8 cellular contexts compared by ENCODE assay signal in the genomic region with DNA sequence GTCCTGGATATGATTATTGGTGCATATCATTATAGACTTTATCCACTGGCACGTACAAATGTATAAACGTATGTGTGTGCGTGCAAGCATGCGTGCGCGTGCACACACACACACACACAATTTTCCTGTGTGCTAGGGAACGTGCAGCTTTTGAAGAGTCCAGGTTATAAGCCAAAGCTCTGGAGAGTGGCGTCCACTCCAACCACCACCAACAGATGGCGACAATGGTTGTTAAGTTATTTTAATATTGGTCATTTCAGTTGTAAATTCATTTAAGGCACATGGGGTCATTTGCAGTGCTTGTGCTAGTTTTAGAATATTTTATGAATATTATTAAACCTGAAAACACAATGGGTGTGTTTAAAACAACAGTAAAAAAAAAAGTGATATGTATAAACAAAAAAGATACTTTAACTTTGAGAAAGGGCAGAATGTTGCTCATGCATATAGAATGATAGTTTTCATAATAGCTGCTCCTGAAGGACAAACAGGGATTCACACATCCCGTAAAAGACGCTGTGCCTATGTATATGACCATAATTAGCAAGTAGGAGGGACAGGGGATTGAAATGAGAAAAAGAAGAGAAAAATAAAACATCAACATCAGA.
DNase-seq lines count a peak whose midpoint lies in the region; ATAC-seq, FAIRE-seq and TF ChIP-seq lines count a peak whose summit lies in the region.

No MANE protein-coding gene starts in this region.

- intact Hi-C loops in body of pancreas (cut with DNase I): no loop called here
- intact Hi-C loops in kidney (cut with DNase I): no loop called here

- TF ChIP-seq CTCF in body of pancreas (IDR thresholded peaks at IDR 0.05) (peak in 6 of 7 experiments; percentile 50 to 66 (median 62)), kidney (IDR thresholded peaks at IDR 0.05; ENCODE audit: borderline replicate concordance, extremely low read depth, insufficient read depth) (peak; percentile 73)

- no peaks in the 10 kb centered on the region for H3K27me3 ChIP-seq in body of pancreas

- H3K4me3 ChIP-seq in body of pancreas (no peak overlapping the region), kidney (ENCODE audit: low read length in 2 of 2) (no peak overlapping the region)

- WGBS in body of pancreas, 2 donors: 28 to 32% methylated on average over 11 of the region's 11 CpGs

- no peak overlapping the region for H3K9ac ChIP-seq in kidney (ENCODE audit: low read length in 2 of 2)

- ATAC-seq in body of pancreas: peak; percentile 76
- ATAC-seq in HG03342 (IDR thresholded peaks at IDR 0.05; ENCODE audit: unreplicated experiment): no peak

- no peaks in the 10 kb centered on the region for H3K36me3 ChIP-seq in body of pancreas (replicated peaks in 1 of 2; ENCODE audit: insufficient read depth in 1 of 2, low read depth in 2 of 2)
- no peaks in the 10 kb centered on the region for H3K36me3 ChIP-seq in kidney (ENCODE audit: control insufficient read depth in 1 of 2, insufficient read depth in 2 of 2, low read length in 2 of 2)

- peak; percentile 51 for DNase-seq in NCI-H1105 treated with DMSO at 0.1 percent for 48 hours (lab: John Stamatoyannopoulos, UW)
- no peak for DNase-seq in NCI-H1105 (lab: John Stamatoyannopoulos, UW)
- DNase-seq in HK-2 (ENCODE audit: unreplicated experiment): peak; percentile 47
- peak; percentile 5 for DNase-seq in SKM-1 (lab: John Stamatoyannopoulos, UW; ENCODE audit: unreplicated experiment)
- peak; percentile 54 to 76 (median 66) for DNase-seq in body of pancreas
- DNase-seq in kidney: peak; percentile 69
- peak; percentile 66 for DNase-seq in stimulated activated CD8-positive, alpha-beta memory T cell treated with anti-CD3 and anti-CD28 coated beads, Interleukin-4, amount 100 ng/mL, for 48 hours

- TF ChIP-seq POLR2A in body of pancreas (IDR thresholded peaks at IDR 0.05): no peak

- H3K9me3 ChIP-seq in body of pancreas (no peaks in the 10 kb centered on the region), kidney (ENCODE audit: control insufficient read depth in 1 of 2, low read length in 2 of 2) (no peaks in the 10 kb centered on the region)

- H3K4me1 ChIP-seq in body of pancreas (peaks cover 5% of the 10 kb centered on the region), kidney (ENCODE audit: control insufficient read depth in 1 of 2, insufficient read depth in 1 of 2, low read depth in 1 of 2, low read length in 2 of 2) (peaks cover 8 to 11% of the 10 kb centered on the region in 2 donors)

- FAIRE-seq in kidney (lab: Jason Lieb, UNC): peak; percentile 56

- H3K27ac ChIP-seq in body of pancreas (no peak overlapping the region), kidney (ENCODE audit: low read depth in 2 of 2, low read length in 2 of 2) (no peak overlapping the region)
